Comparison of ENCODE assay signal across 26 cellular contexts in genomic region chr16:10252155-10252554, GRCh38.
"Had no signal": no experiment of that assay in that cellular context is flagged by ENCODE, and none has a peak within 500 bp of the region (broad histone marks: within the 10 kb centered on the region; RNA-seq: fewer than 3 reads in every experiment).

No MANE protein-coding gene starts in this region.

- H3K4me1 ChIP-seq: gastrocnemius medialis had no signal

- DNase-seq: cerebellar nuclear complex; effector CD8-positive, alpha-beta T cell; endodermal cell; foreskin fibroblast; gastrocnemius medialis; head of caudate nucleus; kidney; mesenchymal stem cell; mucosa of descending colon; naive B cell; occipital lobe; ovary; stimulated activated CD4-positive, alpha-beta T cell treated with anti-CD3 and anti-CD28 coated beads, Interleukin-2, amount 100 ng/mL, for 24 hours; stimulated activated CD4-positive, alpha-beta T cell treated with anti-CD3 and anti-CD28 coated beads, Interleukin-4, amount 100 ng/mL, for 24 hours; stimulated activated naive CD8-positive, alpha-beta T cell treated with anti-CD3 and anti-CD28 coated beads, Interleukin-15, Interleukin-2, amounts not matched to agents 100 U/mL and 50 U/mL, for 24 hours had no signal

- H3K9me3 Mint-ChIP-seq: dendritic cell treated with granulocyte-macrophage colony-stimulating factor and Interleukin-4, amounts not matched to agents 40 ng/mL and 50 ng/mL, for 4 days; endodermal cell; mesothelial cell of epicardium; naive B cell; natural killer cell treated with Interleukin-12 subunit alpha and Interleukin-12 subunit beta and Interleukin-15 and Interleukin-18, amount 100 ng/mL, for 72 hours; stimulated activated effector memory CD8-positive, alpha-beta T cell treated with anti-CD3 and anti-CD28 coated beads, Interleukin-12 subunit alpha, Interleukin-12 subunit beta, amount 100 ng/mL, for 72 hours had no signal

- H3K27me3 Mint-ChIP-seq: dendritic cell treated with granulocyte-macrophage colony-stimulating factor and Interleukin-4, amounts not matched to agents 40 ng/mL and 50 ng/mL, for 4 days had no signal

- H3K9me3 ChIP-seq: gastrocnemius medialis, mucosa of descending colon, ovary, thoracic aorta, tibial nerve, upper lobe of left lung had no signal

- H3K4me3 Mint-ChIP-seq: dendritic cell treated with granulocyte-macrophage colony-stimulating factor and Interleukin-4, amounts not matched to agents 40 ng/mL and 50 ng/mL, for 4 days; endodermal cell; mesothelial cell of epicardium; naive B cell; natural killer cell treated with Interleukin-12 subunit alpha and Interleukin-12 subunit beta and Interleukin-15 and Interleukin-18, amount 100 ng/mL, for 72 hours; stimulated activated effector memory CD8-positive, alpha-beta T cell treated with anti-CD3 and anti-CD28 coated beads, Interleukin-12 subunit alpha, Interleukin-12 subunit beta, amount 100 ng/mL, for 72 hours had no signal

- H3K36me3 Mint-ChIP-seq: mesothelial cell of epicardium; naive B cell; natural killer cell treated with Interleukin-12 subunit alpha and Interleukin-12 subunit beta and Interleukin-15 and Interleukin-18, amount 100 ng/mL, for 72 hours; stimulated activated effector memory CD8-positive, alpha-beta T cell treated with anti-CD3 and anti-CD28 coated beads, Interleukin-12 subunit alpha, Interleukin-12 subunit beta, amount 100 ng/mL, for 72 hours had no signal

- H3K4me2 ChIP-seq: hepatocyte, smooth muscle cell had no signal

- H3K4me3 ChIP-seq: gastrocnemius medialis, hepatocyte, mucosa of descending colon, ovary, smooth muscle cell, thoracic aorta, tibial nerve, upper lobe of left lung had no signal

- H3K27ac Mint-ChIP-seq: dendritic cell treated with granulocyte-macrophage colony-stimulating factor and Interleukin-4, amounts not matched to agents 40 ng/mL and 50 ng/mL, for 4 days; endodermal cell; mesothelial cell of epicardium; naive B cell; natural killer cell treated with Interleukin-12 subunit alpha and Interleukin-12 subunit beta and Interleukin-15 and Interleukin-18, amount 100 ng/mL, for 72 hours; stimulated activated effector memory CD8-positive, alpha-beta T cell treated with anti-CD3 and anti-CD28 coated beads, Interleukin-12 subunit alpha, Interleukin-12 subunit beta, amount 100 ng/mL, for 72 hours had no signal

- H2AFZ ChIP-seq: hepatocyte had no signal

- H3K36me3 ChIP-seq: gastrocnemius medialis, ovary, thoracic aorta, tibial nerve, upper lobe of left lung had no signal

- H3K27me3 ChIP-seq: hepatocyte, ovary, upper lobe of left lung had no signal

- FAIRE-seq: kidney, urothelium cell line had no signal

- H3K27ac ChIP-seq: epithelial cell of prostate, gastrocnemius medialis, hepatocyte, ovary, thoracic aorta, tibial nerve, upper lobe of left lung had no signal
